ENCODE assay signal across 8 cellular contexts in genomic region chr12:120536064-120536791, GRCh38. TPM values are rescaled to one million over a fixed set of nuclear protein-coding genes. Genes with fewer than 3 reads are reported as not detected.
DNase-seq lines count a peak whose midpoint lies in the region; ATAC-seq, FAIRE-seq and TF ChIP-seq lines count a peak whose summit lies in the region.

No MANE protein-coding gene starts in this region.

- H3K4me3 ChIP-seq in fibroblast of pulmonary artery (replicated peaks; ENCODE audit: low read depth, low read length) (peak overlapping the region; percentile 96), small intestine (ENCODE audit: low read depth in 1 of 2, low read length in 2 of 2) (peak overlapping the region; percentile 28 to 78)

- H3K27ac ChIP-seq in small intestine (ENCODE audit: low read depth in 1 of 2, low read length in 1 of 2): peak overlapping the region in 1 of 2 donors; percentile 63

- no peaks in the 10 kb centered on the region for H3K27me3 ChIP-seq in small intestine (ENCODE audit: control insufficient read depth in 2 of 2, insufficient read depth in 2 of 2, low read length in 2 of 2)

- H3K36me3 Mint-ChIP-seq in activated B cell treated with CpG ODN at 0.5 μM for 24 hours (ENCODE audit: low read depth): peaks cover 31% of the 10 kb centered on the region

- no peaks in the 10 kb centered on the region for H3K9me3 ChIP-seq in small intestine (ENCODE audit: control insufficient read depth, low read depth)

- FAIRE-seq in GM19239 (lab: Jason Lieb, UNC) (peak; percentile 68), small intestine (lab: Jason Lieb, UNC) (no peak)

- no peaks in the 10 kb centered on the region for H3K27me3 Mint-ChIP-seq in activated B cell treated with CpG ODN at 0.5 μM for 24 hours

- peaks cover 65% of the 10 kb centered on the region for H3K4me1 Mint-ChIP-seq in activated B cell treated with CpG ODN at 0.5 μM for 24 hours

- ATAC-seq in activated B cell treated with CpG ODN at 0.5 μM for 24 hours (ENCODE audit: low read depth) (no peak), GM21576 (IDR thresholded peaks at IDR 0.05; ENCODE audit: unreplicated experiment) (no peak), GM21619 (IDR thresholded peaks at IDR 0.05; ENCODE audit: unreplicated experiment) (no peak)

- CTCF ChIA-PET in activated B cell treated with CpG ODN at 0.5 μM for 24 hours (lab: Charles Lee): interaction anchor here (1.0 to 1.1 kb wide), 2 partner anchors 47 to 66 kb away, joined by 3 read pairs; partner anchors contain the start of gene SRSF9

- H3K4me3 Mint-ChIP-seq in activated B cell treated with CpG ODN at 0.5 μM for 24 hours: peak overlapping the region; percentile 64

- H3K27ac Mint-ChIP-seq in activated B cell treated with CpG ODN at 0.5 μM for 24 hours: peak overlapping the region; percentile 91

- WGBS in small intestine, 3 donors: 8 to 31% (median 18%) methylated on average over 13 of the region's 13 CpGs

- TF ChIP-seq CTCF in activated B cell treated with CpG ODN at 0.5 μM for 24 hours (IDR thresholded peaks at IDR 0.05) (no peak), fibroblast of pulmonary artery (IDR thresholded peaks at IDR 0.05; ENCODE audit: low read length, missing control alignments) (no peak)

- intact Hi-C loops in activated B cell treated with CpG ODN at 0.5 μM for 24 hours (cut with micrococcal nuclease): no loop called here

- no peak for DNase-seq in GM19239 (ENCODE audit: insufficient read length, low spot score)
- no peak for DNase-seq in activated B cell treated with CpG ODN at 0.5 μM for 24 hours
- no peak for DNase-seq in fibroblast of pulmonary artery (ENCODE audit: low read depth)
- peak; percentile 48 for DNase-seq in small intestine
- no peak for DNase-seq in NCI-H748 treated with DMSO at 0.1 percent for 48 hours (lab: John Stamatoyannopoulos, UW)
- no peak for DNase-seq in NCI-H526 treated with DMSO at 0.1 percent for 48 hours (lab: John Stamatoyannopoulos, UW)

- POLR2A ChIA-PET in activated B cell treated with CpG ODN at 0.5 μM for 24 hours (lab: Charles Lee): interaction anchor here (0.5 to 1.9 kb wide), 5 partner anchors 40 to 691 kb away, joined by 3 to 10 read pairs (median 4); partner anchors contain the start of genes DYNLL1, RNU4-1 and RNU4-2

- no peaks in the 10 kb centered on the region for H3K9me3 Mint-ChIP-seq in activated B cell treated with CpG ODN at 0.5 μM for 24 hours

- peaks cover 4 to 29% of the 10 kb centered on the region in 2 donors for H3K4me1 ChIP-seq in small intestine (ENCODE audit: control insufficient read depth in 2 of 2, insufficient read depth in 1 of 2, low read depth in 1 of 2, low read length in 1 of 2)

- no peaks in the 10 kb centered on the region for H3K36me3 ChIP-seq in small intestine (ENCODE audit: control insufficient read depth in 2 of 2, insufficient read depth in 2 of 2, low read length in 2 of 2)

RNA-seq across cellular contexts. Expression of gene RNF10, which starts 2.1 kb away (rescaled TPM):
- 180 and 200 TPM in 2 replicates for total RNA-seq in activated B cell treated with CpG ODN at 0.5 μM for 24 hours
- 100 to 1,000 TPM; 102 to 261 (median 159) TPM for polyA plus RNA-seq in small intestine

RNA-seq across cellular contexts. Expression of gene COQ5, which starts 7.3 kb away (rescaled TPM):
- total RNA-seq in activated B cell treated with CpG ODN at 0.5 μM for 24 hours: 25.3 and 29.5 TPM in 2 replicates
- polyA plus RNA-seq in small intestine: 10 to 100 TPM; 33.2 to 46.3 (median 36.5) TPM

RNA-seq across cellular contexts. Expression of gene DYNLL1, which starts 40.3 kb away (rescaled TPM):
- 159 and 180 TPM in 2 replicates for total RNA-seq in activated B cell treated with CpG ODN at 0.5 μM for 24 hours
- 100 to 1,000 TPM; 312 to 554 (median 440) TPM for polyA plus RNA-seq in small intestine

RNA-seq across cellular contexts. Expression of gene POP5, which starts 45.0 kb away (rescaled TPM):
- total RNA-seq in activated B cell treated with CpG ODN at 0.5 μM for 24 hours: 77.5 and 78.4 TPM in 2 replicates
- 10 to 100 TPM; 20.0 to 59.9 (median 32.7) TPM for polyA plus RNA-seq in small intestine
